ENCODE assay signal across 19 cellular contexts in the genomic region with DNA sequence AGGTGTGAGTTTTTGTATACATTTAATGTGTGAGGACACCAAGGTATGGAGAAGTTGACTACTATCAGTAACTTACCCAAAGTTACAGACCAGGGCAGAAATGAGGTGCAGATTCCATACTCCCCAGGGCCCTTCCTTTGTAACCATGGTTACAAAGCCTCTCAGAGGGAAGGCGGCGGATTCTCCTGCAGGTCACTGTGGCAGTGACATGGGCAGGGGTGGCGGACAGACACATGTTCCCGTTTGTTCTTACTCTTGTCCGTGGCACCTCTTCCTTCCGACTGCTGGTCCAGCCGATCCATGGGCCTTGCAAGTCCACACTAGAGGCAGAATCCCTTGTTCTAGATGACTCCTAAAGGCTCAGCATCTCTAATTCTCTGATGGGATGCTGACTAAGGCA. TPM values are rescaled to one million over a fixed set of nuclear protein-coding genes. Genes with fewer than 3 reads are reported as not detected.
DNase-seq lines count a peak whose midpoint lies in the region; ATAC-seq and TF ChIP-seq lines count a peak whose summit lies in the region.
"Had no signal": no experiment of that assay in that cellular context is flagged by ENCODE, and none has a peak within 500 bp of the region (broad histone marks: within the 10 kb centered on the region; RNA-seq: fewer than 3 reads in every experiment).

No MANE protein-coding gene starts in this region.

- H3K27ac Mint-ChIP-seq in WTC11, result no peak overlapping the region
- H3K27ac Mint-ChIP-seq: CD4-positive, CD25-positive, alpha-beta regulatory T cell had no signal

- ATAC-seq in WTC11, result peak; percentile 14
- ATAC-seq: GM12878, Panc1 had no signal

- no peaks in the 10 kb centered on the region for H3K27me3 ChIP-seq in BLaER1 treated with 17β-estradiol and CSF1 and Interleukin-3, amounts not matched to agents 10 nM and 100 nM
- H3K27me3 ChIP-seq in neutrophil, result no peaks in the 10 kb centered on the region
- H3K27me3 ChIP-seq in trophoblast cell (ENCODE audit: insufficient read depth, low read length), result no peaks in the 10 kb centered on the region

- H4K91ac ChIP-seq in trophoblast cell (ENCODE audit: low read depth, low read length), result no peak overlapping the region

- H3K27ac ChIP-seq in BLaER1 treated with 17β-estradiol and CSF1 and Interleukin-3, amounts not matched to agents 10 nM and 100 nM, result peak overlapping the region in 10 of 11 experiments; percentile 60 to 98 (median 91); a peak in 16 of 22 replicates
- peak overlapping the region; percentile 43 for H3K27ac ChIP-seq in neutrophil
- H3K27ac ChIP-seq in trophoblast cell (ENCODE audit: low read depth, low read length), result no peak overlapping the region
- H3K27ac ChIP-seq: KMS-11 had no signal

- no peak overlapping the region for H3K4me3 ChIP-seq in BLaER1 treated with 17β-estradiol and CSF1 and Interleukin-3, amounts not matched to agents 10 nM and 100 nM
- H3K4me3 ChIP-seq in neutrophil (ENCODE audit: low read depth in 1 of 2, low read length in 1 of 2) (no peak overlapping the region), trophoblast cell (ENCODE audit: low read depth, low read length) (no peak overlapping the region)
- H3K4me3 ChIP-seq: GM12878 had no signal

- H3K18ac ChIP-seq in trophoblast cell (ENCODE audit: low read length), result no peak overlapping the region

- no peak overlapping the region for H3K4ac ChIP-seq in trophoblast cell (ENCODE audit: low read depth, low read length)

- H3K36me3 Mint-ChIP-seq in WTC11, result no peaks in the 10 kb centered on the region
- H3K36me3 Mint-ChIP-seq: CD4-positive, CD25-positive, alpha-beta regulatory T cell had no signal

- no peak overlapping the region for H2BK5ac ChIP-seq in trophoblast cell (ENCODE audit: low read depth, low read length, poor library complexity)

- POLR2A ChIA-PET in WTC11 (lab: Charles Lee) (no interaction called here), GM10248 (lab: Yijun Ruan, JAX) (no interaction called here)

- peak overlapping the region in 4 of 11 experiments; percentile 64 to 87 (median 71); a peak in 5 of 22 replicates for H3K9ac ChIP-seq in BLaER1 treated with 17β-estradiol and CSF1 and Interleukin-3, amounts not matched to agents 10 nM and 100 nM
- H3K9ac ChIP-seq in trophoblast cell (ENCODE audit: low read length), result no peak overlapping the region
- H3K9ac ChIP-seq: KMS-11 had no signal

- no peak overlapping the region for H3K4me3 Mint-ChIP-seq in WTC11
- H3K4me3 Mint-ChIP-seq: CD4-positive, CD25-positive, alpha-beta regulatory T cell had no signal

- peaks cover 22% of the 10 kb centered on the region for H3K27me3 Mint-ChIP-seq in WTC11 (ENCODE audit: low read depth)

- H3K4me2 ChIP-seq in BLaER1 treated with 17β-estradiol and CSF1 and Interleukin-3, amounts not matched to agents 10 nM and 100 nM, result peak overlapping the region in 6 of 11 experiments; percentile 35 to 91 (median 84); a peak in 11 of 22 replicates
- H3K4me2 ChIP-seq in trophoblast cell (ENCODE audit: low read length), result no peak overlapping the region
- H3K4me2 ChIP-seq: KMS-11 had no signal

- peaks cover 57 to 96% (median 93%) of the 10 kb centered on the region in 10 experiments for H3K4me1 ChIP-seq in BLaER1 treated with 17β-estradiol and CSF1 and Interleukin-3, amounts not matched to agents 10 nM and 100 nM
- H3K4me1 ChIP-seq in neutrophil (ENCODE audit: control insufficient read depth in 1 of 2, insufficient read depth in 1 of 2, low read depth in 1 of 2, low read length in 1 of 2), result peaks cover 97 to 100% of the 10 kb centered on the region in 2 experiments
- peaks cover 2 to 6% of the 10 kb centered on the region in 2 experiments for H3K4me1 ChIP-seq in trophoblast cell (ENCODE audit: control insufficient read depth in 1 of 2, insufficient read depth in 2 of 2, low read length in 2 of 2)

- H3K9me3 Mint-ChIP-seq in WTC11, result no peaks in the 10 kb centered on the region

- H4K12ac ChIP-seq in trophoblast cell (ENCODE audit: low read depth, low read length), result no peak overlapping the region

- no peaks in the 10 kb centered on the region for H3K79me1 ChIP-seq in trophoblast cell (ENCODE audit: low read length)

- H3K9me3 ChIP-seq in BLaER1 treated with 17β-estradiol and CSF1 and Interleukin-3, amounts not matched to agents 10 nM and 100 nM (replicated peaks in 1 of 11), result no peaks in the 10 kb centered on the region; a peak in 1 of 22 replicates
- H3K9me3 ChIP-seq in neutrophil (no peaks in the 10 kb centered on the region), trophoblast cell (ENCODE audit: insufficient read depth, low read depth, low read length) (no peaks in the 10 kb centered on the region)

- H3K23ac ChIP-seq in trophoblast cell (ENCODE audit: low read length), result no peak overlapping the region

- no peak overlapping the region for H2BK120ac ChIP-seq in trophoblast cell (ENCODE audit: insufficient read depth, low read length, poor library complexity)

- WGBS in trophoblast cell (ENCODE audit: extremely low coverage, insufficient coverage, insufficient read length), result no CpG with 5 or more reads among the region's 7 CpGs

- H4K20me1 ChIP-seq in BLaER1 treated with 17β-estradiol and CSF1 and Interleukin-3, amounts not matched to agents 10 nM and 100 nM, result no peaks in the 10 kb centered on the region

- H3K4me1 Mint-ChIP-seq in WTC11, result peaks cover 77% of the 10 kb centered on the region
- H3K4me1 Mint-ChIP-seq: CD4-positive, CD25-positive, alpha-beta regulatory T cell had no signal

- no peak overlapping the region for H3K14ac ChIP-seq in trophoblast cell (ENCODE audit: low read length)

- no peak for TF ChIP-seq CTCF in WTC11 (IDR thresholded peaks at IDR 0.05)
- no peak for TF ChIP-seq CTCF in neutrophil (IDR thresholded peaks at IDR 0.05)
- TF ChIP-seq CTCF in GM10248 (IDR thresholded peaks at IDR 0.05; ENCODE audit: control extremely low read depth, extremely low read depth, low read depth, missing control alignments), result no peak

- no peak overlapping the region for H2AFZ ChIP-seq in trophoblast cell (ENCODE audit: insufficient read depth, low read length, poor library complexity)

- H2BK12ac ChIP-seq in trophoblast cell (ENCODE audit: low read length), result no peak overlapping the region

- H2AK5ac ChIP-seq in trophoblast cell (ENCODE audit: low read length), result no peak overlapping the region

- no peaks in the 10 kb centered on the region for H3K79me2 ChIP-seq in trophoblast cell (ENCODE audit: control insufficient read depth, insufficient read depth, low read length, poor library complexity)

- no peak overlapping the region for H4K8ac ChIP-seq in trophoblast cell (ENCODE audit: low read depth, low read length)

- peak; percentile 30 for DNase-seq in WTC11 (ENCODE audit: low spot score)
- peak; percentile 47 for DNase-seq in iPS-NIHi11 (ENCODE audit: low spot score)
- DNase-seq in GM10248 (ENCODE audit: extremely low spot score), result no peak
- DNase-seq in NCI-H1105 (lab: John Stamatoyannopoulos, UW), result no peak
- no peak for DNase-seq in trophoblast cell
- no peak for DNase-seq in T-helper 9 cell
- DNase-seq: CD4-positive, CD25-positive, alpha-beta regulatory T cell; HCEC 1CT; NCI-H1092; NCI-H187; NCI-H82; Right ventricle myocardium superior had no signal

- CTCF ChIA-PET in WTC11 (lab: Charles Lee) (interaction anchor here (1.4 kb wide), 1 partner anchor 51 kb away, joined by 3 read pairs; no protein-coding TSS in a partner anchor), GM10248 (lab: Yijun Ruan, JAX) (no interaction called here)

- H3K36me3 ChIP-seq in BLaER1 treated with 17β-estradiol and CSF1 and Interleukin-3, amounts not matched to agents 10 nM and 100 nM, result no peaks in the 10 kb centered on the region
- H3K36me3 ChIP-seq in neutrophil, result no peaks in the 10 kb centered on the region
- H3K36me3 ChIP-seq in trophoblast cell (ENCODE audit: control insufficient read depth in 1 of 2, insufficient read depth in 2 of 2, low read length in 2 of 2), result no peaks in the 10 kb centered on the region

TF ChIP-seq in WTC11, 78 proteins besides CTCF, POLR2A, EP300 and RAD21 (continues in another document):
- TF ChIP-seq SP1 (CRISPR knock-in tag; conservative IDR thresholded peaks at IDR 0.05), result no peak
- no peak for TF ChIP-seq ZNF232 (CRISPR knock-in tag; IDR thresholded peaks at IDR 0.05)
- TF ChIP-seq, protein P1, sequence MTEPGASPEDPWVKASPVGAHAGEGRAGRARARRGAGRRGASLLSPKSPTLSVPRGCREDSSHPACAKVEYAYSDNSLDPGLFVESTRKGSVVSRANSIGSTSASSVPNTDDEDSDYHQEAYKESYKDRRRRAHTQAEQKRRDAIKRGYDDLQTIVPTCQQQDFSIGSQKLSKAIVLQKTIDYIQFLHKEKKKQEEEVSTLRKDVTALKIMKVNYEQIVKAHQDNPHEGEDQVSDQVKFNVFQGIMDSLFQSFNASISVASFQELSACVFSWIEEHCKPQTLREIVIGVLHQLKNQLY (CRISPR knock-in tag; IDR thresholded peaks at IDR 0.05), result no peak
- TF ChIP-seq, protein P2, sequence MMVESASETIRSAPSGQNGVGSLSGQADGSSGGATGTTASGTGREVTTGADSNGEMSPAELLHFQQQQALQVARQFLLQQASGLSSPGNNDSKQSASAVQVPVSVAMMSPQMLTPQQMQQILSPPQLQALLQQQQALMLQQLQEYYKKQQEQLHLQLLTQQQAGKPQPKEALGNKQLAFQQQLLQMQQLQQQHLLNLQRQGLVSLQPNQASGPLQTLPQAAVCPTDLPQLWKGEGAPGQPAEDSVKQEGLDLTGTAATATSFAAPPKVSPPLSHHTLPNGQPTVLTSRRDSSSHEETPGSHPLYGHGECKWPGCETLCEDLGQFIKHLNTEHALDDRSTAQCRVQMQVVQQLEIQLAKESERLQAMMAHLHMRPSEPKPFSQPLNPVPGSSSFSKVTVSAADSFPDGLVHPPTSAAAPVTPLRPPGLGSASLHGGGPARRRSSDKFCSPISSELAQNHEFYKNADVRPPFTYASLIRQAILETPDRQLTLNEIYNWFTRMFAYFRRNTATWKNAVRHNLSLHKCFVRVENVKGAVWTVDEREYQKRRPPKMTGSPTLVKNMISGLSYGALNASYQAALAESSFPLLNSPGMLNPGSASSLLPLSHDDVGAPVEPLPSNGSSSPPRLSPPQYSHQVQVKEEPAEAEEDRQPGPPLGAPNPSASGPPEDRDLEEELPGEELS (CRISPR knock-in tag; IDR thresholded peaks at IDR 0.05), result no peak
- TF ChIP-seq, protein P3, sequence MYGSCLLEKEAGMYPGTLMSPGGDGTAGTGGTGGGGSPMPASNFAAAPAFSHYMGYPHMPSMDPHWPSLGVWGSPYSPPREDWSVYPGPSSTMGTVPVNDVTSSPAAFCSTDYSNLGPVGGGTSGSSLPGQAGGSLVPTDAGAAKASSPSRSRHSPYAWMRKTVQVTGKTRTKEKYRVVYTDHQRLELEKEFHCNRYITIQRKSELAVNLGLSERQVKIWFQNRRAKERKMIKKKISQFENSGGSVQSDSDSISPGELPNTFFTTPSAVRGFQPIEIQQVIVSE (CRISPR knock-in tag; IDR thresholded peaks at IDR 0.05; ENCODE audit: borderline replicate concordance), result no peak

RNA-seq across cellular contexts. Expression of a gene that starts 43.0 kb away (rescaled TPM):
- 0.14 to 0.28 TPM (median 0.21 TPM) in 3 replicates for total RNA-seq in WTC11 (2021)
- not detected in 2 replicates for polyA plus RNA-seq in trophoblast cell (2013)
- total RNA-seq: CD4-positive, CD25-positive, alpha-beta regulatory T cell; GM12878; MCF 10A; NCI-H460; Right ventricle myocardium superior had no signal
- polyA plus RNA-seq: CD4-positive, CD25-positive, alpha-beta regulatory T cell; GM12878 had no signal

RNA-seq across cellular contexts. Expression of a gene that starts 55.6 kb away (rescaled TPM):
- total RNA-seq in WTC11 (2021), result 5.9 to 8.9 TPM (median 6.7 TPM) in 3 replicates
- polyA plus RNA-seq in trophoblast cell (2013), result 15.7 and 15.8 TPM in 2 replicates
- total RNA-seq: CD4-positive, CD25-positive, alpha-beta regulatory T cell had no signal
- polyA plus RNA-seq: CD4-positive, CD25-positive, alpha-beta regulatory T cell had no signal

Comparison
In these comparisons a context has a peak if more than half of its experiments do, and no peak if none do; other contexts are left out.
1. DNase-seq: peak in WTC11 (single experiment) and iPS-NIHi11 (single experiment); none in GM10248 (single experiment), NCI-H1105 (single experiment), trophoblast cell (0 of 2) and T-helper 9 cell (single experiment).